In the genomic region with DNA sequence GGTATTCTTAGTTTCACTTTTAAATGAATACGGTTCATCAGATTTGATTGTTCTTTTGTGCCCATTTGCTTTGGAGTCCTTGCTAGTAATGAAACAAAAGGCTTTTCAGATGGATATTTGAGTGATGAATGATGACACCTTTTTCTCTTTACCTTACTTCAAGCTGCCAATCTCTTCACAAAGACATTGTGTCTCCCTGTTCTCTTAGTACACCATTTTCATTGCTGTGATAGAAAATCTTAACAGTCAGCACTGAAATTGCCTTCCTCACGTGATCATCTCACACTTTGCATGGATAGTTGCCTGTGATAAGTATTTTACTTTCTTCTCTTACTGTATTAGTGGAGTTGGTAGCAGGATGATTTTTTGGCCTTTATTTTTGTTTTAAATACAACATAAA, we compare ENCODE assay signal across 1 cellular context.
TF ChIP-seq lines count a peak whose summit lies in the region.

No MANE protein-coding gene starts in this region.

TF ChIP-seq in GM23338, 12 proteins besides CTCF, POLR2A, EP300 and RAD21 (continued from another document):
- TF ChIP-seq ZNF462 (CRISPR knock-in tag; IDR thresholded peaks at IDR 0.05) (no peak), POLR2AphosphoS5 (IDR thresholded peaks at IDR 0.05; ENCODE audit: low read depth) (no peak), ZNF331 (CRISPR knock-in tag; IDR thresholded peaks at IDR 0.05; ENCODE audit: low read depth) (no peak), ZNF114 (CRISPR knock-in tag; IDR thresholded peaks at IDR 0.05) (no peak), JUNB (IDR thresholded peaks at IDR 0.05; ENCODE audit: unreplicated experiment) (no peak), STAT1 (IDR thresholded peaks at IDR 0.05; ENCODE audit: unreplicated experiment) (no peak), NANOG (IDR thresholded peaks at IDR 0.05; ENCODE audit: borderline replicate concordance) (no peak)
- TF ChIP-seq, protein P1, sequence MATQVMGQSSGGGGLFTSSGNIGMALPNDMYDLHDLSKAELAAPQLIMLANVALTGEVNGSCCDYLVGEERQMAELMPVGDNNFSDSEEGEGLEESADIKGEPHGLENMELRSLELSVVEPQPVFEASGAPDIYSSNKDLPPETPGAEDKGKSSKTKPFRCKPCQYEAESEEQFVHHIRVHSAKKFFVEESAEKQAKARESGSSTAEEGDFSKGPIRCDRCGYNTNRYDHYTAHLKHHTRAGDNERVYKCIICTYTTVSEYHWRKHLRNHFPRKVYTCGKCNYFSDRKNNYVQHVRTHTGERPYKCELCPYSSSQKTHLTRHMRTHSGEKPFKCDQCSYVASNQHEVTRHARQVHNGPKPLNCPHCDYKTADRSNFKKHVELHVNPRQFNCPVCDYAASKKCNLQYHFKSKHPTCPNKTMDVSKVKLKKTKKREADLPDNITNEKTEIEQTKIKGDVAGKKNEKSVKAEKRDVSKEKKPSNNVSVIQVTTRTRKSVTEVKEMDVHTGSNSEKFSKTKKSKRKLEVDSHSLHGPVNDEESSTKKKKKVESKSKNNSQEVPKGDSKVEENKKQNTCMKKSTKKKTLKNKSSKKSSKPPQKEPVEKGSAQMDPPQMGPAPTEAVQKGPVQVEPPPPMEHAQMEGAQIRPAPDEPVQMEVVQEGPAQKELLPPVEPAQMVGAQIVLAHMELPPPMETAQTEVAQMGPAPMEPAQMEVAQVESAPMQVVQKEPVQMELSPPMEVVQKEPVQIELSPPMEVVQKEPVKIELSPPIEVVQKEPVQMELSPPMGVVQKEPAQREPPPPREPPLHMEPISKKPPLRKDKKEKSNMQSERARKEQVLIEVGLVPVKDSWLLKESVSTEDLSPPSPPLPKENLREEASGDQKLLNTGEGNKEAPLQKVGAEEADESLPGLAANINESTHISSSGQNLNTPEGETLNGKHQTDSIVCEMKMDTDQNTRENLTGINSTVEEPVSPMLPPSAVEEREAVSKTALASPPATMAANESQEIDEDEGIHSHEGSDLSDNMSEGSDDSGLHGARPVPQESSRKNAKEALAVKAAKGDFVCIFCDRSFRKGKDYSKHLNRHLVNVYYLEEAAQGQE (IDR thresholded peaks at IDR 0.05; ENCODE audit: unreplicated experiment) = no peak
